In the genomic region with DNA sequence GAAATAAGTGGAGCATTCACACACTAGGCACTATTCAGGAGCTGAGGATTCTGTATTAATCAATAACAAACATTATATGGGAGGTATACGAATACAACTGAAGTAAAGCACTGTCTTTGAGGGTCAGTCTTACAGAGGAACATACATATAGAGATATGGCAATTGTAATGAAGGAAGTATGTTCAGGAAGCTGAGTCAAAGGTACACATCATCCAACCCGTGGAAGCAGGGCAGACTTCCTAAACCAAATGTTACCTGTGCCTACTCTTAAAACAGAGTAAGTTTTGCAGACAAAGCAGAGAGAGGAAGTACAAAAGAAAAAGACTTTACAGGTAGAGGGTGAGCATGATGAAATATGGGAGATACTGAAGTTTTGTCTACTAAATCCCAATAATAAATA, we compare ENCODE assay signal across 21 cellular contexts.
"Had no signal": no experiment of that assay in that cellular context is flagged by ENCODE, and none has a peak within 500 bp of the region (broad histone marks: within the 10 kb centered on the region; RNA-seq: fewer than 3 reads in every experiment).

No MANE protein-coding gene starts in this region.

- H3K4me1 ChIP-seq: colonic mucosa, esophagus squamous epithelium, gastroesophageal sphincter, heart left ventricle, left lung, lower lobe of right lung had no signal

- H3K27ac ChIP-seq: colonic mucosa, esophagus squamous epithelium, gastroesophageal sphincter, heart left ventricle, hepatocyte, left lung, lower lobe of right lung had no signal

- H3K36me3 ChIP-seq: colonic mucosa, esophagus squamous epithelium, gastroesophageal sphincter, heart left ventricle, left lung, lower lobe of right lung had no signal

- DNase-seq: colonic mucosa; cortex of kidney; effector CD8-positive, alpha-beta T cell; effector memory CD8-positive, alpha-beta T cell; endodermal cell; erythroblast; esophagus squamous epithelium; foreskin fibroblast; heart left ventricle; hypothalamus; immature natural killer cell; islet precursor cell; left cardiac atrium; left lung; left ventricle myocardium superior; lower lobe of right lung; mesenchymal stem cell; mucosa of descending colon had no signal

- H3K27me3 ChIP-seq: colonic mucosa, esophagus squamous epithelium, gastroesophageal sphincter, heart left ventricle, hepatocyte, left lung had no signal

- H3K4me3 ChIP-seq: colonic mucosa, esophagus squamous epithelium, gastroesophageal sphincter, heart left ventricle, hepatocyte, left lung, lower lobe of right lung, mucosa of descending colon had no signal

- H3K9me3 ChIP-seq: colonic mucosa, esophagus squamous epithelium, gastroesophageal sphincter, heart left ventricle, left lung, lower lobe of right lung, mucosa of descending colon had no signal

- ATAC-seq: effector memory CD8-positive, alpha-beta T cell; esophagus mucosa; gastroesophageal sphincter; heart left ventricle; left cardiac atrium; left lung; left ventricle myocardium superior; lower lobe of right lung; mucosa of descending colon had no signal
